17 cellular contexts compared by ENCODE assay signal in the genomic region with DNA sequence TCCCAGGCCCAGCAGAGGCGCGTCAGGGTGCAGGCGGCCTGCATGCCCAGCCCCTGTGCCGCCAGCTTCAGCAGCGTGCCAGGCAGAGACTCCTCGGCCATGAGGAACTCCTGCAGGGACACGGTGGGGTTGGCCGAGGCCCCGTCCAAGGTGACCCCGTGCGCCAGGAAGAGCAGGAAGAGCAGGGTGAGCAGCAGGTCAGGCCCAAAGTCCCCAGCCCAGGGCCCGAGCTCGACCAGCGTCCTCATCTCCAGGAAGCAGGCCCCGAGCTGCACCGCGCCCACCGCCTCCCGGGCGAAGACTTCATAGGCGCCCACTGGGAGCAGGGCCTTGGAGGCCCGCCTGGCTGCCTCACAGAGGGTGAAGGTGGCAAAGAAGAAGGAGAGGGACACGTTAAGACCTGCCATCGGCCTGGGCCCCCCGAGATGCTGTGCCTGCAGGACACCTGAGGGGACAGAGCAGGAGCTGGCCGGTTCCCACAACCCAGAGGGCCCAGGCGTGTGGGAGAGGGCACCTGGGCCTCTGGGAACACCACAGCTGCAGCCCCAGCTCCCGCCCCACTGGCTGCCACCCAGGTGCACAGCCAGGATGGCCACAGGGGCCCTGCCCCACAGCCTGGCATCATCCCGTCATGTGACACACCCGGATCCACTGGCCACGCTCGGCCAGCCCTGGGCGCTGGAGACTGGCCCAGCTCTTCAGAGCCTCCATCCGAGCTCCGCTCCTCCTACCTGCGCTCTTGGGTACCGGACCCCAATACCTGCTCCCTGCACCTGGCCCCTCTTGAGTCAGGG. TPM values are rescaled to one million over a fixed set of nuclear protein-coding genes. Genes with fewer than 3 reads are reported as not detected.
DNase-seq lines count a peak whose midpoint lies in the region; ATAC-seq, FAIRE-seq and TF ChIP-seq lines count a peak whose summit lies in the region.
"Not testable (repeated sequence)": the region's sequence is repeated elsewhere in the genome, so short reads cannot be mapped to it uniquely, and the experiment has no call there.
"Had no signal": no experiment of that assay in that cellular context is flagged by ENCODE, and none has a peak within 500 bp of the region (broad histone marks: within the 10 kb centered on the region; RNA-seq: fewer than 3 reads in every experiment).

A gene with protein sequence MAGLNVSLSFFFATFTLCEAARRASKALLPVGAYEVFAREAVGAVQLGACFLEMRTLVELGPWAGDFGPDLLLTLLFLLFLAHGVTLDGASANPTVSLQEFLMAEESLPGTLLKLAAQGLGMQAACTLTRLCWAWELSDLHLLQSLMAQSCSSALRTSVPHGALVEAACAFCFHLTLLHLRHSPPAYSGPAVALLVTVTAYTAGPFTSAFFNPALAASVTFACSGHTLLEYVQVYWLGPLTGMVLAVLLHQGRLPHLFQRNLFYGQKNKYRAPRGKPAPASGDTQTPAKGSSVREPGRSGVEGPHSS (minus strand): TSS at position 455 of the 794 bp plus-strand sequence. CDS start 48 bp downstream, at position 407.

- not testable (repeated sequence) for H3K27me3 Mint-ChIP-seq in T-helper 17 cell; activated T-cell treated with anti-CD3 and anti-CD28 coated beads, Interleukin-2, amount 50 U/mL, for 4 hours (ENCODE audit: low read depth); central memory CD8-positive, alpha-beta T cell

- H3K9ac ChIP-seq in kidney (ENCODE audit: low read length in 2 of 2) = not testable (repeated sequence)

- intact Hi-C loops in kidney (cut with DNase I); pancreas (cut with DNase I); upper lobe of right lung (cut with DNase I): not testable (repeated sequence)

- H3K9me3 Mint-ChIP-seq in activated T-cell treated with anti-CD3 and anti-CD28 coated beads, Interleukin-2, amount 50 U/mL, for 4 hours; central memory CD8-positive, alpha-beta T cell: not testable (repeated sequence)

- H3K9me3 ChIP-seq in T-helper 17 cell (ENCODE audit: control insufficient read depth, low read length, poor library complexity, severe bottlenecking); gastroesophageal sphincter; kidney (ENCODE audit: control insufficient read depth in 1 of 2, low read length in 2 of 2); pancreas; upper lobe of right lung: not testable (repeated sequence)

- not testable (repeated sequence) for TF ChIP-seq EP300 in gastroesophageal sphincter (IDR thresholded peaks at IDR 0.05)

- FAIRE-seq in GM12891 (lab: Jason Lieb, UNC) = peak; percentile 41
- not testable (repeated sequence) for FAIRE-seq in kidney (lab: Jason Lieb, UNC); pancreas (lab: Jason Lieb, UNC)

- H3K27ac Mint-ChIP-seq in T-helper 17 cell = not testable (repeated sequence)
- H3K27ac Mint-ChIP-seq in central memory CD8-positive, alpha-beta T cell (ENCODE audit: low read depth) = peak within 1 kb of the TSS; percentile 80

- not testable (repeated sequence) for H3K36me3 Mint-ChIP-seq in T-helper 17 cell (ENCODE audit: low read depth); activated T-cell treated with anti-CD3 and anti-CD28 coated beads, Interleukin-2, amount 50 U/mL, for 4 hours (ENCODE audit: insufficient read depth); central memory CD8-positive, alpha-beta T cell (ENCODE audit: insufficient read depth)

- H3K36me3 ChIP-seq in gastroesophageal sphincter; kidney (ENCODE audit: control insufficient read depth in 1 of 2, insufficient read depth in 2 of 2, low read length in 2 of 2); pancreas; upper lobe of right lung: not testable (repeated sequence)

- TF ChIP-seq CTCF in gastroesophageal sphincter (IDR thresholded peaks at IDR 0.05); kidney (IDR thresholded peaks at IDR 0.05; ENCODE audit: borderline replicate concordance, extremely low read depth, insufficient read depth); pancreas (IDR thresholded peaks at IDR 0.05); upper lobe of right lung (IDR thresholded peaks at IDR 0.05): not testable (repeated sequence)

- DNase-seq in GM12891 (ENCODE audit: insufficient read length, low spot score); T-helper 17 cell; activated T-cell treated with anti-CD3 and anti-CD28 coated beads, Interleukin-2, amount 50 U/mL, for 4 hours; central memory CD8-positive, alpha-beta T cell (ENCODE audit: low spot score in 2 of 2): not testable (repeated sequence)
- DNase-seq in kidney = peak; percentile 42
- DNase-seq in pancreas = peak; percentile 74 to 97 (median 87)
- peak; percentile 57 for DNase-seq in upper lobe of right lung

- H3K4me1 Mint-ChIP-seq in T-helper 17 cell; activated T-cell treated with anti-CD3 and anti-CD28 coated beads, Interleukin-2, amount 50 U/mL, for 4 hours (ENCODE audit: low read depth): not testable (repeated sequence)
- H3K4me1 Mint-ChIP-seq in central memory CD8-positive, alpha-beta T cell = peaks cover 16% of the 10 kb centered on the region

- H3K4me1 ChIP-seq in gastroesophageal sphincter; kidney (ENCODE audit: control insufficient read depth in 1 of 2, insufficient read depth in 1 of 2, low read depth in 1 of 2, low read length in 2 of 2); pancreas; upper lobe of right lung: not testable (repeated sequence)

- not testable (repeated sequence) for ATAC-seq in T-helper 17 cell; activated T-cell treated with anti-CD3 and anti-CD28 coated beads, Interleukin-2, amount 50 U/mL, for 4 hours; central memory CD8-positive, alpha-beta T cell (replicated peaks; ENCODE audit: extremely low read depth, poor library complexity, severe bottlenecking); upper lobe of right lung
- ATAC-seq in gastroesophageal sphincter (peak; percentile 14), pancreas (peak; percentile 81 to 87 (median 84))

- not testable (repeated sequence) for H3K27me3 ChIP-seq in gastroesophageal sphincter, pancreas, upper lobe of right lung

- peak within 1 kb of the TSS; percentile 72 for H3K4me3 Mint-ChIP-seq in T-helper 17 cell
- peak within 1 kb of the TSS; percentile 51 for H3K4me3 Mint-ChIP-seq in activated T-cell treated with anti-CD3 and anti-CD28 coated beads, Interleukin-2, amount 50 U/mL, for 4 hours
- H3K4me3 Mint-ChIP-seq in central memory CD8-positive, alpha-beta T cell = peak within 1 kb of the TSS; percentile 62

- not testable (repeated sequence) for H3K27ac ChIP-seq in gastroesophageal sphincter; kidney (ENCODE audit: low read depth in 2 of 2, low read length in 2 of 2); upper lobe of right lung
- peak within 1 kb of the TSS; percentile 39 to 80 (median 62) for H3K27ac ChIP-seq in pancreas

- not testable (repeated sequence) for H3K4me3 ChIP-seq in gastroesophageal sphincter; kidney (ENCODE audit: low read length in 2 of 2); upper lobe of right lung
- peak within 1 kb of the TSS in 3 of 4 donors; percentile 19 to 45 (median 26) for H3K4me3 ChIP-seq in pancreas

- no CpG with 5 or more reads among the region's 37 CpGs for WGBS in gastroesophageal sphincter (ENCODE audit: low coverage in 1 of 2), 2 donors
- 35 to 36% methylated on average over 22 to 35 of the region's 37 CpGs for WGBS in pancreas, 2 donors

- TF ChIP-seq POLR2A in GM12891 (IDR thresholded peaks at IDR 0.05; ENCODE audit: low read depth, low read length); gastroesophageal sphincter (IDR thresholded peaks at IDR 0.05): not testable (repeated sequence)

RNA-seq across cellular contexts. Expression of the gene that starts here (rescaled TPM):
- polyA plus RNA-seq in GM12891 (2012; ENCODE audit: low read depth, missing spikeins) = not detected
- total RNA-seq in T-helper 17 cell = not detected
- not detected for total RNA-seq in activated T-cell treated with anti-CD3 and anti-CD28 coated beads, Interleukin-2, amount 50 U/mL, for 4 hours
- not detected for total RNA-seq in gastroesophageal sphincter
- total RNA-seq in kidney = not detected
- polyA plus RNA-seq in kidney (ENCODE audit: insufficient read depth, low read depth, low replicate concordance) = not detected
- 100 to 1,000 TPM in 4 of 6 donors, 10 to 100 TPM in 2; 54.2 to 240 (median 132) TPM for total RNA-seq in pancreas
- polyA plus RNA-seq in pancreas = 100 to 1,000 TPM; 158 to 217 TPM
- total RNA-seq in upper lobe of right lung = not detected
- total RNA-seq: Caco-2; CD4-positive, CD25-positive, alpha-beta regulatory T cell; GM23248; HepG2; HFFc6; HT1080; K562; M059J had no signal
- polyA plus RNA-seq: AG04450; CD4-positive, CD25-positive, alpha-beta regulatory T cell; GM23248; HepG2; K562 had no signal

Comparison
In these comparisons a context has a peak if more than half of its experiments do, and no peak if none do; other contexts are left out.
1. RNA of the gene that starts here (total RNA-seq): 54.2 to 240 TPM in pancreas; not detected in kidney (single experiment), not detected in T-helper 17 cell, not detected in activated T-cell treated with anti-CD3 and anti-CD28 coated beads, Interleukin-2, amount 50 U/mL, for 4 hours, not detected in gastroesophageal sphincter and not detected in upper lobe of right lung (single experiment); every median in the first group is over 10 times any median in the second.
2. RNA of the gene that starts here (polyA plus RNA-seq): 158 to 217 TPM in pancreas; not detected in kidney (single experiment); every median in the first group is over 100 times any median in the second.
3. Peak in ATAC-seq in gastroesophageal sphincter; RNA of the gene not detected or under 1 TPM.
4. Peak in DNase-seq in kidney; RNA of the gene not detected or under 1 TPM.
5. Peak in DNase-seq in upper lobe of right lung; RNA of the gene not detected or under 1 TPM.
6. Peak in every context shown above with its lines, with median percentiles within 50 percentile points of each other: H3K4me3 Mint-ChIP-seq.